In the genomic region with DNA sequence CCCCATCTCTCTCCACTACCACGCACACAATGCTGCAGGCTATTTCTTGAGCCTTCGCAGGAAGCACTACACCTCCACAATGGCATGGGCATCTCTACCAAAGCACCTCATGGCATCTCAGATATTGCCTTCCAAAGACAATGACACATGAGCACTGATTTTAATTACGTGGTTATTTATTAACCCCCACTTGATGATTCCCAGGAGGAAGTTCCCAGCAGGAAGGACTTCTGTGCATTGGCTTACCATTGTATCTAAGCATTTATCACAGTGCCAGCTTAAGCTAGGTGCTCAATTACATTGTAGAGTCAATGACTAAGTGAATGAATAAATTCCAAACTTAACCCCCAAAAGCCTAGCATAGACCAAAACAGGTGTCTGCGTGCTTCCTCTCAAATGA, we compare ENCODE assay signal across 24 cellular contexts.
"Had no signal": no experiment of that assay in that cellular context is flagged by ENCODE, and none has a peak within 500 bp of the region (broad histone marks: within the 10 kb centered on the region; RNA-seq: fewer than 3 reads in every experiment).

No MANE protein-coding gene starts in this region.

- H3K9me3 ChIP-seq: adrenal gland, Peyer's patch, SJSA1 had no signal

- H3K27me3 Mint-ChIP-seq: activated naive CD8-positive, alpha-beta T cell treated with anti-CD3 and anti-CD28 coated beads, Interleukin-2, amount 10 ng/mL, durations not matched to agents 7 days and 5 days had no signal

- H3K4me3 ChIP-seq: adrenal gland, Peyer's patch, SJSA1 had no signal

- H3K4me1 ChIP-seq: adrenal gland, Peyer's patch, SJSA1 had no signal

- DNase-seq: activated CD4-positive, alpha-beta T cell treated with anti-CD3 and anti-CD28 coated beads for 48 hours; activated CD4-positive, alpha-beta T cell treated with anti-CD3 and anti-CD28 coated beads, Interleukin-2, amount 50 U/mL, for 4 hours; activated CD4-positive, CD25-positive, alpha-beta regulatory T cell treated with anti-CD3 and anti-CD28 coated beads, Interleukin-2, amount 50 U/mL, for 72 hours; activated CD8-positive, alpha-beta memory T cell treated with anti-CD3 and anti-CD28 coated beads for 24 hours; activated naive CD4-positive, alpha-beta T cell treated with anti-CD3 and anti-CD28 coated beads, Interleukin-2, amount 50 U/mL, for 16 hours; activated naive CD8-positive, alpha-beta T cell treated with anti-CD3 and anti-CD28 coated beads, Interleukin-2, amount 10 ng/mL, durations not matched to agents 7 days and 5 days; activated T-cell treated with anti-CD3 and anti-CD28 coated beads, Interleukin-2, amount 50 U/mL, for 48 hours; adrenal gland; anterior cingulate cortex; caudate nucleus; Karpas-422; MM.1S; NCI-H1694; NCI-H2029; NCI-H2107; NCI-H2171 treated with DMSO at 0.1 percent for 48 hours; NCI-H226; NCI-H526; NCI-H774; Peyer's patch; SHP77 had no signal

- H3K27ac Mint-ChIP-seq: activated naive CD8-positive, alpha-beta T cell treated with anti-CD3 and anti-CD28 coated beads, Interleukin-2, amount 10 ng/mL, durations not matched to agents 7 days and 5 days; activated T-helper 2 cell treated with anti-CD3 and anti-CD28 coated beads, Interferon-gamma antibody, Interleukin-2, Interleukin-4, amounts not matched to agents 10 μg/mL and 5 μg/mL and 100 μg/mL, durations not matched to agents 14 hours and 24 hours and 36 hours; T-helper 1 cell treated with Interleukin-12 subunit alpha and Interleukin-12 subunit beta and Interleukin-4 antibody, amounts not matched to agents 30 μg/mL and 1 μg/mL, for 36 hours had no signal

- H3K4me3 Mint-ChIP-seq: activated naive CD8-positive, alpha-beta T cell treated with anti-CD3 and anti-CD28 coated beads, Interleukin-2, amount 10 ng/mL, durations not matched to agents 7 days and 5 days; T-helper 1 cell treated with Interleukin-12 subunit alpha and Interleukin-12 subunit beta and Interleukin-4 antibody, amounts not matched to agents 30 μg/mL and 1 μg/mL, for 36 hours had no signal

- H3K27ac ChIP-seq: adrenal gland, Peyer's patch, SJSA1 had no signal

- H3K27me3 ChIP-seq: adrenal gland, Peyer's patch, SJSA1 had no signal

- H3K9me3 Mint-ChIP-seq: T-helper 1 cell treated with Interleukin-12 subunit alpha and Interleukin-12 subunit beta and Interleukin-4 antibody, amounts not matched to agents 30 μg/mL and 1 μg/mL, for 36 hours had no signal

- H3K36me3 ChIP-seq: adrenal gland, Peyer's patch, SJSA1 had no signal
